ENCODE assay signal across 14 cellular contexts in genomic region chr1:19377812-19378718, GRCh38.
DNase-seq lines count a peak whose midpoint lies in the region; ATAC-seq and TF ChIP-seq lines count a peak whose summit lies in the region.
"Had no signal": no experiment of that assay in that cellular context is flagged by ENCODE, and none has a peak within 500 bp of the region (broad histone marks: within the 10 kb centered on the region; RNA-seq: fewer than 3 reads in every experiment).

No MANE protein-coding gene starts in this region.

- intact Hi-C loops in activated CD4-positive, alpha-beta memory T cell treated with anti-CD3 and anti-CD28 coated beads for 36 hours (cut with micrococcal nuclease), result loop anchor here (5.0 kb wide), 1 partner anchor 69 kb away; no protein-coding TSS in a partner anchor

- H3K4me3 Mint-ChIP-seq in activated T-cell treated with anti-CD3 and anti-CD28 coated beads, Interleukin-2, amount 50 U/mL, for 24 hours, result no peak overlapping the region
- no peak overlapping the region for H3K4me3 Mint-ChIP-seq in activated CD4-positive, alpha-beta memory T cell treated with anti-CD3 and anti-CD28 coated beads for 36 hours
- peak overlapping the region; percentile 62 for H3K4me3 Mint-ChIP-seq in endothelial cell (ENCODE audit: unreplicated experiment)

- ATAC-seq in HG03432 (IDR thresholded peaks at IDR 0.05; ENCODE audit: unreplicated experiment), result no peak
- ATAC-seq: body of pancreas had no signal

- peaks cover 42% of the 10 kb centered on the region for H3K4me1 Mint-ChIP-seq in activated T-cell treated with anti-CD3 and anti-CD28 coated beads, Interleukin-2, amount 50 U/mL, for 24 hours (ENCODE audit: low read depth)
- peaks cover 36% of the 10 kb centered on the region for H3K4me1 Mint-ChIP-seq in activated CD4-positive, alpha-beta memory T cell treated with anti-CD3 and anti-CD28 coated beads for 36 hours (ENCODE audit: low read depth)
- H3K4me1 Mint-ChIP-seq in endothelial cell (ENCODE audit: unreplicated experiment), result no peaks in the 10 kb centered on the region

- TF ChIP-seq CTCF in endothelial cell (IDR thresholded peaks at IDR 0.05; ENCODE audit: unreplicated experiment), result no peak

- peak overlapping the region; percentile 88 for H3K27ac Mint-ChIP-seq in activated T-cell treated with anti-CD3 and anti-CD28 coated beads, Interleukin-2, amount 50 U/mL, for 24 hours
- H3K27ac Mint-ChIP-seq in activated CD4-positive, alpha-beta memory T cell treated with anti-CD3 and anti-CD28 coated beads for 36 hours, result peak overlapping the region; percentile 73
- H3K27ac Mint-ChIP-seq in endothelial cell (ENCODE audit: unreplicated experiment), result peak overlapping the region; percentile 74

- peak; percentile 43 for DNase-seq in activated T-cell treated with anti-CD3 and anti-CD28 coated beads, Interleukin-2, amount 50 U/mL, for 24 hours
- DNase-seq in activated T-cell treated with anti-CD3 and anti-CD28 coated beads for 4 hours (no peak), endothelial cell (ENCODE audit: low spot score) (no peak), NCI-H1436 (lab: John Stamatoyannopoulos, UW) (no peak), GM19238 (ENCODE audit: insufficient read length, low spot score) (no peak)
- peak; percentile 65 for DNase-seq in activated CD4-positive, alpha-beta memory T cell treated with anti-CD3 and anti-CD28 coated beads for 36 hours
- DNase-seq in stimulated activated CD8-positive, alpha-beta memory T cell treated with anti-CD3 and anti-CD28 coated beads, Interleukin-4, amount 100 ng/mL, for 48 hours, result peak; percentile 52
- DNase-seq: body of pancreas, dorsolateral prefrontal cortex, hypothalamus, NCI-H1930, NCI-H524, upper lobe of left lung had no signal

- CTCF ChIA-PET in activated CD4-positive, alpha-beta memory T cell treated with anti-CD3 and anti-CD28 coated beads for 36 hours (lab: Charles Lee), result interaction anchor here (1.0 to 4.8 kb wide), 6 partner anchors 9 to 276 kb away, joined by 3 to 27 read pairs (median 6); a partner anchor contains a TSS

- H3K9me3 Mint-ChIP-seq in activated T-cell treated with anti-CD3 and anti-CD28 coated beads, Interleukin-2, amount 50 U/mL, for 24 hours, result no peaks in the 10 kb centered on the region
- H3K9me3 Mint-ChIP-seq in activated CD4-positive, alpha-beta memory T cell treated with anti-CD3 and anti-CD28 coated beads for 36 hours, result no peaks in the 10 kb centered on the region
- no peaks in the 10 kb centered on the region for H3K9me3 Mint-ChIP-seq in endothelial cell (ENCODE audit: unreplicated experiment)

- H3K27me3 Mint-ChIP-seq in activated T-cell treated with anti-CD3 and anti-CD28 coated beads, Interleukin-2, amount 50 U/mL, for 24 hours, result no peaks in the 10 kb centered on the region
- no peaks in the 10 kb centered on the region for H3K27me3 Mint-ChIP-seq in activated CD4-positive, alpha-beta memory T cell treated with anti-CD3 and anti-CD28 coated beads for 36 hours
- H3K27me3 Mint-ChIP-seq in endothelial cell (ENCODE audit: unreplicated experiment), result peaks cover 3% of the 10 kb centered on the region

- peaks cover 92% of the 10 kb centered on the region for H3K36me3 Mint-ChIP-seq in activated T-cell treated with anti-CD3 and anti-CD28 coated beads, Interleukin-2, amount 50 U/mL, for 24 hours (ENCODE audit: low read depth)
- H3K36me3 Mint-ChIP-seq in activated CD4-positive, alpha-beta memory T cell treated with anti-CD3 and anti-CD28 coated beads for 36 hours, result peaks cover 24% of the 10 kb centered on the region
- peaks cover 33% of the 10 kb centered on the region for H3K36me3 Mint-ChIP-seq in endothelial cell (ENCODE audit: low read depth, unreplicated experiment)

- POLR2A ChIA-PET in activated CD4-positive, alpha-beta memory T cell treated with anti-CD3 and anti-CD28 coated beads for 36 hours (lab: Charles Lee), result interaction anchor here (1.0 kb wide), 1 partner anchor 221 kb away, joined by 3 read pairs; no protein-coding TSS in a partner anchor

Comparison
In these comparisons a context has a peak if more than half of its experiments do, and no peak if none do; other contexts are left out.
1. DNase-seq: peak in activated T-cell treated with anti-CD3 and anti-CD28 coated beads, Interleukin-2, amount 50 U/mL, for 24 hours (single experiment), activated CD4-positive, alpha-beta memory T cell treated with anti-CD3 and anti-CD28 coated beads for 36 hours (single experiment) and stimulated activated CD8-positive, alpha-beta memory T cell treated with anti-CD3 and anti-CD28 coated beads, Interleukin-4, amount 100 ng/mL, for 48 hours (single experiment); none in activated T-cell treated with anti-CD3 and anti-CD28 coated beads for 4 hours (single experiment), endothelial cell (single experiment), NCI-H1436 (single experiment) and GM19238 (single experiment).
2. Peak in every context shown above with its lines, with median percentiles within 50 percentile points of each other: H3K27ac Mint-ChIP-seq.